Comparison of ENCODE assay signal across 27 cellular contexts in the genomic region with DNA sequence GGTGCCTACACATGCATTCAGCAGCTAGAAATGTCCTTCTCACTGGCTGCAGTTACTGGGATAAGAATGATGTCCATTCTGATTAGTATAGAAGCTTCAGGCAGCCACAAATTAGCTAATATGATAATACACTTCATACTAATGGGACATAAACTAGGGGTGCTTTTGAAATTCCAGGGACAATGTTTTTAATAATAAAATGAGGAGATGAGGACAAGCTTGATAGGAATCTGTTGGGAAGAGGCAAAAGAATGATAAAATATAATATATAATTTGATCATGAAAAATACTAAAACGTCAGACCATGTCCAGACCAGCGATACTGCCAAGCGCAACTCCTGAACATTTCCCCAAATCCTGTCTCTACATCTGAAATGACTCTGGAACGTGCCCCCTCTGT.
"Had no signal": no experiment of that assay in that cellular context is flagged by ENCODE, and none has a peak within 500 bp of the region (broad histone marks: within the 10 kb centered on the region; RNA-seq: fewer than 3 reads in every experiment).

No MANE protein-coding gene starts in this region.

- FAIRE-seq: urothelium cell line had no signal

- ATAC-seq: stimulated activated effector memory CD8-positive, alpha-beta T cell treated with anti-CD3 and anti-CD28 coated beads, Interleukin-12 subunit alpha, Interleukin-12 subunit beta, amount 100 ng/mL, for 72 hours; stimulated activated memory B cell treated with anti-CD40 and anti-IgM and Interleukin-4, amounts not matched to agents 10 μg/mL and 1 μg/mL and 100 μg/mL, for 72 hours; stimulated activated naive B cell treated with anti-CD40 and anti-IgM and Interleukin-4, amounts not matched to agents 10 μg/mL and 1 μg/mL and 100 μg/mL, for 72 hours; stimulated activated naive CD8-positive, alpha-beta T cell treated with anti-CD3 and anti-CD28 coated beads, Interleukin-15, amount 100 ng/mL, for 72 hours; stimulated activated naive CD8-positive, alpha-beta T cell treated with anti-CD3 and anti-CD28 coated beads, Interleukin-15, Interleukin-2, amounts not matched to agents 100 U/mL and 50 U/mL, for 24 hours; upper lobe of right lung had no signal

- H3K27me3 ChIP-seq: stomach, suprapubic skin, testis, thyroid gland, tibial artery, tibial nerve, transverse colon, upper lobe of left lung, upper lobe of right lung, uterus, vagina had no signal

- H3K9me3 ChIP-seq: stomach, suprapubic skin, testis, thoracic aorta, thyroid gland, tibial artery, tibial nerve, transverse colon, upper lobe of left lung, upper lobe of right lung, uterus, vagina had no signal

- DNase-seq: stimulated activated CD4-positive, alpha-beta T cell treated with anti-CD3 and anti-CD28 coated beads, Interleukin-2, amount 100 ng/mL, for 48 hours; stimulated activated CD4-positive, alpha-beta T cell treated with anti-CD3 and anti-CD28 coated beads, Interleukin-4, amount 100 ng/mL, for 1 hour; stimulated activated CD4-positive, alpha-beta T cell treated with anti-CD3 and anti-CD28 coated beads, Interleukin-4, amount 100 ng/mL, for 24 hours; stimulated activated CD4-positive, alpha-beta T cell treated with anti-CD3 and anti-CD28 coated beads, Interleukin-4, amount 100 ng/mL, for 4 hours; stimulated activated CD8-positive, alpha-beta memory T cell treated with anti-CD3 and anti-CD28 coated beads, Interleukin-4, amount 100 ng/mL, for 48 hours; stimulated activated naive B cell treated with anti-CD40 and anti-IgM and Interleukin-4, amounts not matched to agents 10 μg/mL and 1 μg/mL and 100 μg/mL, for 72 hours; stimulated activated naive CD4-positive, alpha-beta T cell; stimulated activated naive CD4-positive, alpha-beta T cell treated with Interleukin-2 at 50 U/mL for 16 hours; stimulated activated naive CD8-positive, alpha-beta T cell treated with anti-CD3 and anti-CD28 coated beads, Interleukin-15, amount 100 ng/mL, for 72 hours; stimulated activated naive CD8-positive, alpha-beta T cell treated with anti-CD3 and anti-CD28 coated beads, Interleukin-15, Interleukin-2, amounts not matched to agents 100 U/mL and 50 U/mL, for 24 hours; stomach; substantia nigra; testis; thyroid gland; tibial artery; transverse colon; trophoblast cell; upper lobe of left lung; upper lobe of right lung; uterus had no signal

- H3K4me1 ChIP-seq: stomach, suprapubic skin, testis, thyroid gland, tibial artery, tibial nerve, transverse colon, upper lobe of left lung, upper lobe of right lung, uterus, vagina had no signal

- H3K27ac ChIP-seq: stomach, suprapubic skin, testis, thoracic aorta, thyroid gland, tibial artery, tibial nerve, transverse colon, upper lobe of left lung, upper lobe of right lung, uterus, vagina had no signal

- H3K4me3 ChIP-seq: stomach, suprapubic skin, testis, thoracic aorta, thyroid gland, tibial artery, tibial nerve, transverse colon, upper lobe of left lung, upper lobe of right lung, uterus, vagina had no signal

- H3K36me3 ChIP-seq: stomach, suprapubic skin, thoracic aorta, thyroid gland, tibial artery, tibial nerve, transverse colon, upper lobe of left lung, upper lobe of right lung, uterus, vagina had no signal
